8 cellular contexts compared by ENCODE assay signal in the genomic region with DNA sequence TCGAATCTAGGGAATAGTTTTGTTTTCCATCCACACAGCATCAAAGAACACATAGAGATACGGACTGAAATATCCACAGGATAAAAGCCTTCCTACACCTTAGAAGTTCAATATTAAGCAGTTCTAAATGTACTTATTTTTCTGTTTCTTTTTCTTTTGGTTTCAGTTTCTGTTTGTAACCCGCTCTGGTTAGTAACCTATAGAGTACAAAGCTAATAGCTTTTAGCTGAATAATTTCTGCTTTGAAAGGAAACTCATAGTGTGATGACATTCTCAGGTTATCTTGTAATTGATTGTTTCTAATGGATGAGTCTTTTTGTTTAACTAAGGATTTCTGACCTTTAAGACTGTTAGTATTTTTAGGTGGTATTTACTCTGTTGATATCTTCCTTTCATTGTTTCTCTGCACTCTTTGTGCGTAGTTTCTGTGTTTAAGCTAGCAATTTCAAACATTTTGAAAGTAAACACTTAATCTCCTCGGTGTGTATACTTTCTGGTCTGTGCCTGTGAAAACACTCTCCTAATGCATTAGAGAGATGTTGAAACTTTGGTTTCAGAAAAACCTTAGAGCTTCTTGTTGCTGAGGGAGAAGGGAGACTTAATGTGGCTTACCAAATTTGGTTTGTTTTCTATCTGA.
DNase-seq lines count a peak whose midpoint lies in the region; ATAC-seq and TF ChIP-seq lines count a peak whose summit lies in the region.

No MANE protein-coding gene starts in this region.

- peak overlapping the region; percentile 85 to 90 for H3K27ac Mint-ChIP-seq in stimulated activated naive CD8-positive, alpha-beta T cell treated with anti-CD3 and anti-CD28 coated beads, Interleukin-15, amount 100 ng/mL, for 72 hours

- H3K9me3 ChIP-seq in OCI-LY7 (ENCODE audit: low read length) = no peaks in the 10 kb centered on the region

- ATAC-seq in GM18519 (IDR thresholded peaks at IDR 0.05; ENCODE audit: low FRiP score, unreplicated experiment) = peak; percentile 60
- peak; percentile 60 for ATAC-seq in HG02763 (IDR thresholded peaks at IDR 0.05; ENCODE audit: unreplicated experiment)
- ATAC-seq in stimulated activated naive CD8-positive, alpha-beta T cell treated with anti-CD3 and anti-CD28 coated beads, Interleukin-15, amount 100 ng/mL, for 72 hours = peak; percentile 68
- ATAC-seq in HG02884 (IDR thresholded peaks at IDR 0.05; ENCODE audit: unreplicated experiment) = no peak

- CTCF ChIA-PET in OCI-LY7 (lab: Charles Lee; ENCODE audit: unreplicated experiment) = no interaction called here

- H3K4me2 ChIP-seq in OCI-LY7 (ENCODE audit: low read length) = peak overlapping the region; percentile 3; the same call in 1 of the 2 replicates

- no peak for TF ChIP-seq CTCF in OCI-LY7 (conservative IDR thresholded peaks at IDR 0.05; ENCODE audit: low read length)

- no peaks in the 10 kb centered on the region for H3K27me3 Mint-ChIP-seq in stimulated activated naive CD8-positive, alpha-beta T cell treated with anti-CD3 and anti-CD28 coated beads, Interleukin-15, amount 100 ng/mL, for 72 hours

- H3K27ac ChIP-seq in OCI-LY7 (ENCODE audit: low read depth, low read length, poor library complexity, severe bottlenecking) = no peak overlapping the region

- POLR2A ChIA-PET in OCI-LY7 (lab: Charles Lee) = interaction anchor here (1.1 to 1.3 kb wide), 2 partner anchors 8 to 11 kb away, joined by 3 to 4 read pairs; no protein-coding TSS in a partner anchor

- peak overlapping the region; percentile 68 to 71 for H3K4me3 Mint-ChIP-seq in stimulated activated naive CD8-positive, alpha-beta T cell treated with anti-CD3 and anti-CD28 coated beads, Interleukin-15, amount 100 ng/mL, for 72 hours

- peaks cover 16% of the 10 kb centered on the region for H3K4me1 Mint-ChIP-seq in stimulated activated naive CD8-positive, alpha-beta T cell treated with anti-CD3 and anti-CD28 coated beads, Interleukin-15, amount 100 ng/mL, for 72 hours

- peaks cover 8 to 15% of the 10 kb centered on the region in 2 donors for H3K9me3 Mint-ChIP-seq in stimulated activated naive CD8-positive, alpha-beta T cell treated with anti-CD3 and anti-CD28 coated beads, Interleukin-15, amount 100 ng/mL, for 72 hours

- H3K79me2 ChIP-seq in OCI-LY7 (ENCODE audit: insufficient read depth, low read depth, low read length) = no peaks in the 10 kb centered on the region

- no TSS peak for BruUV-seq in OCI-LY7 (replicated peaks; lab: Mats Ljungman, UMichigan)

- H3K4me3 ChIP-seq in OCI-LY7 (ENCODE audit: low read depth, low read length, poor library complexity, severe bottlenecking) = no peak overlapping the region

- no peak for DNase-seq in OCI-LY7 (ENCODE audit: low spot score)
- peak; percentile 12 for DNase-seq in fibroblast of gingiva (ENCODE audit: low read depth)
- DNase-seq in stimulated activated naive CD8-positive, alpha-beta T cell treated with anti-CD3 and anti-CD28 coated beads, Interleukin-15, amount 100 ng/mL, for 72 hours = no peak
- no peak for DNase-seq in NCI-H2081 (lab: John Stamatoyannopoulos, UW)
- no peak for DNase-seq in NCI-H187 treated with DMSO at 0.1 percent for 48 hours (lab: John Stamatoyannopoulos, UW)

- no peaks in the 10 kb centered on the region for H3K36me3 ChIP-seq in OCI-LY7 (ENCODE audit: insufficient read depth, low read length)

- intact Hi-C loops in OCI-LY7 (cut with micrococcal nuclease; ENCODE audit: unreplicated experiment) = no loop called here

- no peaks in the 10 kb centered on the region for H3K9me2 ChIP-seq in OCI-LY7 (ENCODE audit: insufficient read depth, low read length)

- H3K4me1 ChIP-seq in OCI-LY7 (ENCODE audit: insufficient read depth, low read length, poor library complexity, severe bottlenecking) = no peaks in the 10 kb centered on the region

- no peaks in the 10 kb centered on the region for H4K20me1 ChIP-seq in OCI-LY7 (ENCODE audit: insufficient read depth, low read length)

- H2AFZ ChIP-seq in OCI-LY7 (ENCODE audit: low read length) = no peak overlapping the region
